24 cellular contexts compared by ENCODE assay signal in genomic region chr13:111284579-111284978, GRCh38. TPM values are rescaled to one million over a fixed set of nuclear protein-coding genes. Genes with fewer than 3 reads are reported as not detected.
"Had no signal": no experiment of that assay in that cellular context is flagged by ENCODE, and none has a peak within 500 bp of the region (broad histone marks: within the 10 kb centered on the region; RNA-seq: fewer than 3 reads in every experiment).

No MANE protein-coding gene starts in this region.

- ATAC-seq: natural killer cell treated with Interleukin-12 subunit alpha and Interleukin-12 subunit beta and Interleukin-15 and Interleukin-18, amount 100 ng/mL, for 72 hours; psoas muscle; sciatic nerve; upper lobe of right lung had no signal

- H3K4me3 Mint-ChIP-seq: central memory CD8-positive, alpha-beta T cell; endodermal cell; natural killer cell treated with Interleukin-12 subunit alpha and Interleukin-12 subunit beta and Interleukin-15 and Interleukin-18, amount 100 ng/mL, for 72 hours; neural progenitor cell had no signal

- H3K27me3 Mint-ChIP-seq: central memory CD8-positive, alpha-beta T cell; natural killer cell treated with Interleukin-12 subunit alpha and Interleukin-12 subunit beta and Interleukin-15 and Interleukin-18, amount 100 ng/mL, for 72 hours had no signal

- H3K4me1 Mint-ChIP-seq: central memory CD8-positive, alpha-beta T cell; neural progenitor cell had no signal

- H3K27me3 ChIP-seq: heart right ventricle, neural progenitor cell, thyroid gland, upper lobe of right lung, vagina had no signal

- H3K9ac ChIP-seq: neural progenitor cell, parathyroid adenoma had no signal

- DNase-seq: dermis blood vessel endothelial cell; effector CD4-positive, alpha-beta T cell; heart right ventricle; left cardiac atrium; left ventricle myocardium inferior; mesenchymal stem cell; midbrain; occipital lobe; psoas muscle; retina; stimulated activated naive CD4-positive, alpha-beta T cell treated with Interleukin-2 at 50 U/mL for 16 hours; thyroid gland; upper lobe of right lung had no signal

- H3K36me3 ChIP-seq: neural progenitor cell had no signal

- H3K27ac ChIP-seq: left ventricle myocardium inferior, neural progenitor cell, parathyroid adenoma, psoas muscle, thyroid gland, upper lobe of right lung, vagina had no signal

- H3K9me3 Mint-ChIP-seq: central memory CD8-positive, alpha-beta T cell; endodermal cell; natural killer cell treated with Interleukin-12 subunit alpha and Interleukin-12 subunit beta and Interleukin-15 and Interleukin-18, amount 100 ng/mL, for 72 hours; neural progenitor cell had no signal

- H3K4me2 ChIP-seq: neural progenitor cell had no signal

- H3K4me3 ChIP-seq: heart right ventricle, left ventricle myocardium inferior, lung, neural progenitor cell, psoas muscle, thyroid gland, upper lobe of right lung, vagina had no signal

- H3K27ac Mint-ChIP-seq: endodermal cell; natural killer cell treated with Interleukin-12 subunit alpha and Interleukin-12 subunit beta and Interleukin-15 and Interleukin-18, amount 100 ng/mL, for 72 hours; neural progenitor cell had no signal

- H3K9me3 ChIP-seq: heart right ventricle, left ventricle myocardium inferior, psoas muscle, thyroid gland, upper lobe of right lung, vagina had no signal

- H2AFZ ChIP-seq: neural progenitor cell, parathyroid adenoma had no signal

- H3K4me1 ChIP-seq: parathyroid adenoma, thyroid gland had no signal

RNA-seq across cellular contexts. Expression of gene TEX29, which starts 35.9 kb away (rescaled TPM):
- total RNA-seq: frontal cortex, glomerular endothelial cell, left ventricle myocardium inferior, occipital lobe, skeletal muscle tissue, thyroid gland had no signal
